Comparison of ENCODE assay signal across 8 cellular contexts in genomic region chr15:75694241-75695182, GRCh38. TPM values are rescaled to one million over a fixed set of nuclear protein-coding genes. Genes with fewer than 3 reads are reported as not detected.
DNase-seq lines count a peak whose midpoint lies in the region; ATAC-seq, FAIRE-seq and TF ChIP-seq lines count a peak whose summit lies in the region.

No MANE protein-coding gene starts in this region.

- WGBS in pancreas, 2 donors: 11 to 12% methylated on average over 20 of the region's 20 CpGs

- H3K9me3 ChIP-seq in pancreas: no peaks in the 10 kb centered on the region

- no peak overlapping the region for H3K27ac Mint-ChIP-seq in activated CD8-positive, alpha-beta T cell treated with anti-CD3 and anti-CD28 coated beads for 36 hours
- peak overlapping the region; percentile 93 for H3K27ac Mint-ChIP-seq in glutamatergic neuron (ENCODE audit: unreplicated experiment)

- peak; percentile 43 for TF ChIP-seq CTCF in NB4 (IDR thresholded peaks at IDR 0.05; ENCODE audit: low read depth, low read length)
- TF ChIP-seq CTCF in activated CD8-positive, alpha-beta T cell treated with anti-CD3 and anti-CD28 coated beads for 36 hours (IDR thresholded peaks at IDR 0.05): peak; percentile 47
- TF ChIP-seq CTCF in glutamatergic neuron (IDR thresholded peaks at IDR 0.05; ENCODE audit: partially characterized antibody, unreplicated experiment): peak; percentile 43
- TF ChIP-seq CTCF in pancreas (IDR thresholded peaks at IDR 0.05): peak; percentile 14 to 43 (median 30)

- no peaks in the 10 kb centered on the region for H3K36me3 Mint-ChIP-seq in activated CD8-positive, alpha-beta T cell treated with anti-CD3 and anti-CD28 coated beads for 36 hours (ENCODE audit: low read depth)
- no peaks in the 10 kb centered on the region for H3K36me3 Mint-ChIP-seq in glutamatergic neuron (ENCODE audit: unreplicated experiment)

- H3K4me1 ChIP-seq in pancreas: peaks cover 0 to 15% (median 11%) of the 10 kb centered on the region in 3 donors

- H3K9me3 Mint-ChIP-seq in activated CD8-positive, alpha-beta T cell treated with anti-CD3 and anti-CD28 coated beads for 36 hours: no peaks in the 10 kb centered on the region
- peaks cover 12% of the 10 kb centered on the region for H3K9me3 Mint-ChIP-seq in glutamatergic neuron (ENCODE audit: unreplicated experiment)

- no peaks in the 10 kb centered on the region for H3K36me3 ChIP-seq in pancreas

- peaks cover 16% of the 10 kb centered on the region for H3K4me1 Mint-ChIP-seq in activated CD8-positive, alpha-beta T cell treated with anti-CD3 and anti-CD28 coated beads for 36 hours (ENCODE audit: low read depth)
- peaks cover 28% of the 10 kb centered on the region for H3K4me1 Mint-ChIP-seq in glutamatergic neuron (ENCODE audit: low read depth, unreplicated experiment)

- intact Hi-C loops in activated CD8-positive, alpha-beta T cell treated with anti-CD3 and anti-CD28 coated beads for 36 hours (cut with micrococcal nuclease): no loop called here
- intact Hi-C loops in pancreas (cut with DNase I): no loop called here

- peak overlapping the region in 1 of 4 donors; percentile 28 for H3K27ac ChIP-seq in pancreas

- CTCF ChIA-PET in activated CD8-positive, alpha-beta T cell treated with anti-CD3 and anti-CD28 coated beads for 36 hours (lab: Charles Lee): interaction anchor here (0.5 kb wide), 1 partner anchor 227 kb away, joined by 3 read pairs; no protein-coding TSS in a partner anchor

- TF ChIP-seq POLR2A in NB4 (IDR thresholded peaks at IDR 0.05; ENCODE audit: extremely low read depth, insufficient read length): no peak

- ATAC-seq in activated CD8-positive, alpha-beta T cell treated with anti-CD3 and anti-CD28 coated beads for 36 hours: no peak
- peak; percentile 93 to 94 (median 93) for ATAC-seq in pancreas

- H3K27me3 ChIP-seq in pancreas: no peaks in the 10 kb centered on the region

- no peak overlapping the region for H3K4me3 Mint-ChIP-seq in activated CD8-positive, alpha-beta T cell treated with anti-CD3 and anti-CD28 coated beads for 36 hours
- peak overlapping the region; percentile 42 for H3K4me3 Mint-ChIP-seq in glutamatergic neuron (ENCODE audit: unreplicated experiment)

- peaks cover 7% of the 10 kb centered on the region for H3K27me3 Mint-ChIP-seq in activated CD8-positive, alpha-beta T cell treated with anti-CD3 and anti-CD28 coated beads for 36 hours
- peaks cover 16% of the 10 kb centered on the region for H3K27me3 Mint-ChIP-seq in glutamatergic neuron (ENCODE audit: unreplicated experiment)

- no peak overlapping the region for H3K4me3 ChIP-seq in NB4 (ENCODE audit: low read depth, low read length)
- no peak overlapping the region for H3K4me3 ChIP-seq in pancreas

- DNase-seq in NCI-H2107 treated with DMSO at 0.1 percent for 48 hours (lab: John Stamatoyannopoulos, UW; ENCODE audit: unreplicated experiment) (peak; percentile 65), NCI-H2107 (lab: John Stamatoyannopoulos, UW) (no peak), NB4 (ENCODE audit: low read depth) (peak; percentile 69), glutamatergic neuron (peak; percentile 82), pancreas (peak; percentile 62 to 88 (median 81)), GM19239 (ENCODE audit: insufficient read length, low spot score) (no peak), NCI-H1436 treated with DMSO at 0.1 percent for 48 hours (lab: John Stamatoyannopoulos, UW) (no peak)
- peak; percentile 49 for DNase-seq in activated CD8-positive, alpha-beta T cell treated with anti-CD3 and anti-CD28 coated beads for 36 hours

- POLR2A ChIA-PET in activated CD8-positive, alpha-beta T cell treated with anti-CD3 and anti-CD28 coated beads for 36 hours (lab: Charles Lee): no interaction called here

- FAIRE-seq in pancreas (lab: Jason Lieb, UNC) (no peak), GM19239 (lab: Jason Lieb, UNC) (no peak)

RNA-seq across cellular contexts. Expression of gene CSPG4, which starts 18.1 kb away (rescaled TPM):
- total RNA-seq in activated CD8-positive, alpha-beta T cell treated with anti-CD3 and anti-CD28 coated beads for 36 hours: not detected
- total RNA-seq in glutamatergic neuron (ENCODE audit: unreplicated experiment) (1.1 TPM), pancreas (1 to 10 TPM in 2 of 6 donors, under 1 TPM in 4; 0.35 to 1.2 (median 0.95) TPM)
- 1 to 10 TPM; 2.9 to 3.1 TPM for polyA plus RNA-seq in pancreas

RNA-seq across cellular contexts. Expression of gene SNX33, which starts 46.8 kb away (rescaled TPM):
- 1 to 10 TPM; 1.7 to 1.8 TPM for total RNA-seq in activated CD8-positive, alpha-beta T cell treated with anti-CD3 and anti-CD28 coated beads for 36 hours
- total RNA-seq in glutamatergic neuron (ENCODE audit: unreplicated experiment): 21.2 TPM
- total RNA-seq in pancreas: 10 to 100 TPM; 12.8 to 24.1 (median 14.6) TPM
- 10 to 100 TPM in 1 of 2 donors, 1 to 10 TPM in 1; 9.8 to 13.2 TPM for polyA plus RNA-seq in pancreas

RNA-seq across cellular contexts. Expression of gene IMP3, which starts 54.5 kb away (rescaled TPM):
- total RNA-seq in activated CD8-positive, alpha-beta T cell treated with anti-CD3 and anti-CD28 coated beads for 36 hours: 100 to 1,000 TPM; 101 to 105 TPM
- total RNA-seq in glutamatergic neuron (ENCODE audit: unreplicated experiment): 33.6 TPM
- total RNA-seq in pancreas: 10 to 100 TPM; 18.7 to 34.8 (median 29.2) TPM
- polyA plus RNA-seq in pancreas: 10 to 100 TPM; 28.4 to 39.6 TPM

Comparison
In these comparisons a context has a peak if more than half of its experiments do, and no peak if none do; other contexts are left out.
1. DNase-seq: peak in NCI-H2107 treated with DMSO at 0.1 percent for 48 hours (single experiment), NB4 (single experiment), activated CD8-positive, alpha-beta T cell treated with anti-CD3 and anti-CD28 coated beads for 36 hours (single experiment), glutamatergic neuron (single experiment) and pancreas (6 of 6); none in NCI-H2107 (single experiment), GM19239 (single experiment) and NCI-H1436 treated with DMSO at 0.1 percent for 48 hours (single experiment).
2. Peak in every context shown above with its lines, with median percentiles within 50 percentile points of each other: CTCF ChIP-seq.